In the genomic region with DNA sequence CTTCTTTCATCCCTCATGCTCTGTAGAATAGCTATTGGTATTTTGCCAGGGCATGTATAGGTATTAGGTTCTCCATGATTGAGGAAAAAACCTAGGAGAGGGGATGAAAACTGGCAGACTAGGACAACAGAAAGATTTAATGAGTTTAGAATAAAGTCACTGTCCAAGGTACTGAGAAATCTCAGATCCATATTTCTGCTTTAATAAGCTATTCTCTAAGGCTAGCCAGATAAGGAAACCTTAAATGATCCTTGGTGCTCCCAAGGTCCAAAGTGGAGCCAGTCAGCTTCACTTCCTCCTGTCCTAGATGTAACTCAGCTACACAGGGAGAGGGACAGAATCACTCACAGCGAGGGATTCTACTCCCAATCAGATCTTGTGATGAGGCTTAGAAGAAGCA, we compare ENCODE assay signal across 3 cellular contexts.
TF ChIP-seq lines count a peak whose summit lies in the region.

No MANE protein-coding gene starts in this region.

TF ChIP-seq in SK-N-SH, 30 proteins besides CTCF, POLR2A, EP300 and RAD21:
- TF ChIP-seq NFIC (IDR thresholded peaks at IDR 0.05; ENCODE audit: borderline replicate concordance): no peak
- TF ChIP-seq, protein P1, sequence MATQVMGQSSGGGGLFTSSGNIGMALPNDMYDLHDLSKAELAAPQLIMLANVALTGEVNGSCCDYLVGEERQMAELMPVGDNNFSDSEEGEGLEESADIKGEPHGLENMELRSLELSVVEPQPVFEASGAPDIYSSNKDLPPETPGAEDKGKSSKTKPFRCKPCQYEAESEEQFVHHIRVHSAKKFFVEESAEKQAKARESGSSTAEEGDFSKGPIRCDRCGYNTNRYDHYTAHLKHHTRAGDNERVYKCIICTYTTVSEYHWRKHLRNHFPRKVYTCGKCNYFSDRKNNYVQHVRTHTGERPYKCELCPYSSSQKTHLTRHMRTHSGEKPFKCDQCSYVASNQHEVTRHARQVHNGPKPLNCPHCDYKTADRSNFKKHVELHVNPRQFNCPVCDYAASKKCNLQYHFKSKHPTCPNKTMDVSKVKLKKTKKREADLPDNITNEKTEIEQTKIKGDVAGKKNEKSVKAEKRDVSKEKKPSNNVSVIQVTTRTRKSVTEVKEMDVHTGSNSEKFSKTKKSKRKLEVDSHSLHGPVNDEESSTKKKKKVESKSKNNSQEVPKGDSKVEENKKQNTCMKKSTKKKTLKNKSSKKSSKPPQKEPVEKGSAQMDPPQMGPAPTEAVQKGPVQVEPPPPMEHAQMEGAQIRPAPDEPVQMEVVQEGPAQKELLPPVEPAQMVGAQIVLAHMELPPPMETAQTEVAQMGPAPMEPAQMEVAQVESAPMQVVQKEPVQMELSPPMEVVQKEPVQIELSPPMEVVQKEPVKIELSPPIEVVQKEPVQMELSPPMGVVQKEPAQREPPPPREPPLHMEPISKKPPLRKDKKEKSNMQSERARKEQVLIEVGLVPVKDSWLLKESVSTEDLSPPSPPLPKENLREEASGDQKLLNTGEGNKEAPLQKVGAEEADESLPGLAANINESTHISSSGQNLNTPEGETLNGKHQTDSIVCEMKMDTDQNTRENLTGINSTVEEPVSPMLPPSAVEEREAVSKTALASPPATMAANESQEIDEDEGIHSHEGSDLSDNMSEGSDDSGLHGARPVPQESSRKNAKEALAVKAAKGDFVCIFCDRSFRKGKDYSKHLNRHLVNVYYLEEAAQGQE (IDR thresholded peaks at IDR 0.05; ENCODE audit: low read depth, low read length): peak; percentile 76; the same call in 1 of the 2 replicates
TF ChIP-seq in SK-N-SH: peak in this region for 1.

TF ChIP-seq in SK-N-SH treated with all-trans-retinoic acid at 6 μM for 48 hours, 23 proteins besides CTCF, POLR2A, EP300 and RAD21:
- no peak for TF ChIP-seq GLIS3 (CRISPR knock-in tag; IDR thresholded peaks at IDR 0.05)
- no peak for TF ChIP-seq SNAI2 (CRISPR knock-in tag; IDR thresholded peaks at IDR 0.05)
- TF ChIP-seq ARNTL (CRISPR knock-in tag; IDR thresholded peaks at IDR 0.05; ENCODE audit: borderline replicate concordance, low read depth): no peak
- no peak for TF ChIP-seq PPARA (CRISPR knock-in tag; IDR thresholded peaks at IDR 0.05; ENCODE audit: borderline replicate concordance)
- TF ChIP-seq ZFP3 (CRISPR knock-in tag; IDR thresholded peaks at IDR 0.05): no peak
- no peak for TF ChIP-seq ZNF565 (CRISPR knock-in tag; conservative IDR thresholded peaks at IDR 0.05; ENCODE audit: low read depth)
- TF ChIP-seq, protein P2, sequence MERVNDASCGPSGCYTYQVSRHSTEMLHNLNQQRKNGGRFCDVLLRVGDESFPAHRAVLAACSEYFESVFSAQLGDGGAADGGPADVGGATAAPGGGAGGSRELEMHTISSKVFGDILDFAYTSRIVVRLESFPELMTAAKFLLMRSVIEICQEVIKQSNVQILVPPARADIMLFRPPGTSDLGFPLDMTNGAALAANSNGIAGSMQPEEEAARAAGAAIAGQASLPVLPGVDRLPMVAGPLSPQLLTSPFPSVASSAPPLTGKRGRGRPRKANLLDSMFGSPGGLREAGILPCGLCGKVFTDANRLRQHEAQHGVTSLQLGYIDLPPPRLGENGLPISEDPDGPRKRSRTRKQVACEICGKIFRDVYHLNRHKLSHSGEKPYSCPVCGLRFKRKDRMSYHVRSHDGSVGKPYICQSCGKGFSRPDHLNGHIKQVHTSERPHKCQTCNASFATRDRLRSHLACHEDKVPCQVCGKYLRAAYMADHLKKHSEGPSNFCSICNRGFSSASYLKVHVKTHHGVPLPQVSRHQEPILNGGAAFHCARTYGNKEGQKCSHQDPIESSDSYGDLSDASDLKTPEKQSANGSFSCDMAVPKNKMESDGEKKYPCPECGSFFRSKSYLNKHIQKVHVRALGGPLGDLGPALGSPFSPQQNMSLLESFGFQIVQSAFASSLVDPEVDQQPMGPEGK (CRISPR knock-in tag; IDR thresholded peaks at IDR 0.05; ENCODE audit: borderline replicate concordance): no peak
- no peak for TF ChIP-seq BACH2 (CRISPR knock-in tag; IDR thresholded peaks at IDR 0.05; ENCODE audit: borderline replicate concordance)
- no peak for TF ChIP-seq ISL1 (CRISPR knock-in tag; IDR thresholded peaks at IDR 0.05)
- TF ChIP-seq ZC3H10 (CRISPR knock-in tag; IDR thresholded peaks at IDR 0.05): no peak
- no peak for TF ChIP-seq OSR1 (CRISPR knock-in tag; IDR thresholded peaks at IDR 0.05)
- TF ChIP-seq ZNF70 (CRISPR knock-in tag; IDR thresholded peaks at IDR 0.05): no peak
- TF ChIP-seq ZNF8 (CRISPR knock-in tag; IDR thresholded peaks at IDR 0.05): no peak
- TF ChIP-seq CSRNP3 (CRISPR knock-in tag; IDR thresholded peaks at IDR 0.05): no peak
- no peak for TF ChIP-seq ZFP30 (CRISPR knock-in tag; IDR thresholded peaks at IDR 0.05)
- no peak for TF ChIP-seq CSDC2 (CRISPR knock-in tag; IDR thresholded peaks at IDR 0.05)
- no peak for TF ChIP-seq TCF4 (CRISPR knock-in tag; IDR thresholded peaks at IDR 0.05; ENCODE audit: borderline replicate concordance)

TF ChIP-seq in endothelial cell of umbilical vein, 7 proteins besides CTCF, POLR2A, EP300 and RAD21:
- TF ChIP-seq MYC (IDR thresholded peaks at IDR 0.05; ENCODE audit: low read depth, low read length): no peak
- TF ChIP-seq POLR2AphosphoS5 (IDR thresholded peaks at IDR 0.05; ENCODE audit: insufficient read depth, low read depth, low read length): no peak
- no peak for TF ChIP-seq EZH2 (IDR thresholded peaks at IDR 0.05; ENCODE audit: borderline replicate concordance, low read depth, low read length, severe bottlenecking)
- TF ChIP-seq JUN (IDR thresholded peaks at IDR 0.05; ENCODE audit: borderline replicate concordance, insufficient read depth, insufficient read length, low read depth): no peak
- no peak for TF ChIP-seq FOS (IDR thresholded peaks at IDR 0.05; ENCODE audit: borderline replicate concordance, insufficient read depth, low read length)
- no peak for TF ChIP-seq GATA2 (IDR thresholded peaks at IDR 0.05; ENCODE audit: insufficient read depth, insufficient read length, low read depth, low read length)
- TF ChIP-seq, protein P3, sequence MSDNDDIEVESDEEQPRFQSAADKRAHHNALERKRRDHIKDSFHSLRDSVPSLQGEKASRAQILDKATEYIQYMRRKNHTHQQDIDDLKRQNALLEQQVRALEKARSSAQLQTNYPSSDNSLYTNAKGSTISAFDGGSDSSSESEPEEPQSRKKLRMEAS (IDR thresholded peaks at IDR 0.05; ENCODE audit: insufficient read depth, insufficient read length): no peak
